ENCODE assay signal across 1 cellular context in genomic region chr10:51685768-51686167, GRCh38.
TF ChIP-seq lines count a peak whose summit lies in the region.

No MANE protein-coding gene starts in this region.

TF ChIP-seq in SK-N-SH treated with all-trans-retinoic acid at 6 μM for 48 hours, 23 proteins besides CTCF, POLR2A, EP300 and RAD21 (continued from another document):
- TF ChIP-seq, protein P1, sequence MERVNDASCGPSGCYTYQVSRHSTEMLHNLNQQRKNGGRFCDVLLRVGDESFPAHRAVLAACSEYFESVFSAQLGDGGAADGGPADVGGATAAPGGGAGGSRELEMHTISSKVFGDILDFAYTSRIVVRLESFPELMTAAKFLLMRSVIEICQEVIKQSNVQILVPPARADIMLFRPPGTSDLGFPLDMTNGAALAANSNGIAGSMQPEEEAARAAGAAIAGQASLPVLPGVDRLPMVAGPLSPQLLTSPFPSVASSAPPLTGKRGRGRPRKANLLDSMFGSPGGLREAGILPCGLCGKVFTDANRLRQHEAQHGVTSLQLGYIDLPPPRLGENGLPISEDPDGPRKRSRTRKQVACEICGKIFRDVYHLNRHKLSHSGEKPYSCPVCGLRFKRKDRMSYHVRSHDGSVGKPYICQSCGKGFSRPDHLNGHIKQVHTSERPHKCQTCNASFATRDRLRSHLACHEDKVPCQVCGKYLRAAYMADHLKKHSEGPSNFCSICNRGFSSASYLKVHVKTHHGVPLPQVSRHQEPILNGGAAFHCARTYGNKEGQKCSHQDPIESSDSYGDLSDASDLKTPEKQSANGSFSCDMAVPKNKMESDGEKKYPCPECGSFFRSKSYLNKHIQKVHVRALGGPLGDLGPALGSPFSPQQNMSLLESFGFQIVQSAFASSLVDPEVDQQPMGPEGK (CRISPR knock-in tag; IDR thresholded peaks at IDR 0.05; ENCODE audit: borderline replicate concordance), result no peak
- TF ChIP-seq ISL1 (CRISPR knock-in tag; IDR thresholded peaks at IDR 0.05) (no peak), BACH2 (CRISPR knock-in tag; IDR thresholded peaks at IDR 0.05; ENCODE audit: borderline replicate concordance) (no peak), TOX (CRISPR knock-in tag; IDR thresholded peaks at IDR 0.05; ENCODE audit: borderline replicate concordance) (no peak), ZC3H10 (CRISPR knock-in tag; IDR thresholded peaks at IDR 0.05) (no peak), ESRRG (CRISPR knock-in tag; IDR thresholded peaks at IDR 0.05) (no peak)
TF ChIP-seq in SK-N-SH treated with all-trans-retinoic acid at 6 μM for 48 hours: peak in this region for 0.
